ENCODE assay signal across 1 cellular context in the genomic region with DNA sequence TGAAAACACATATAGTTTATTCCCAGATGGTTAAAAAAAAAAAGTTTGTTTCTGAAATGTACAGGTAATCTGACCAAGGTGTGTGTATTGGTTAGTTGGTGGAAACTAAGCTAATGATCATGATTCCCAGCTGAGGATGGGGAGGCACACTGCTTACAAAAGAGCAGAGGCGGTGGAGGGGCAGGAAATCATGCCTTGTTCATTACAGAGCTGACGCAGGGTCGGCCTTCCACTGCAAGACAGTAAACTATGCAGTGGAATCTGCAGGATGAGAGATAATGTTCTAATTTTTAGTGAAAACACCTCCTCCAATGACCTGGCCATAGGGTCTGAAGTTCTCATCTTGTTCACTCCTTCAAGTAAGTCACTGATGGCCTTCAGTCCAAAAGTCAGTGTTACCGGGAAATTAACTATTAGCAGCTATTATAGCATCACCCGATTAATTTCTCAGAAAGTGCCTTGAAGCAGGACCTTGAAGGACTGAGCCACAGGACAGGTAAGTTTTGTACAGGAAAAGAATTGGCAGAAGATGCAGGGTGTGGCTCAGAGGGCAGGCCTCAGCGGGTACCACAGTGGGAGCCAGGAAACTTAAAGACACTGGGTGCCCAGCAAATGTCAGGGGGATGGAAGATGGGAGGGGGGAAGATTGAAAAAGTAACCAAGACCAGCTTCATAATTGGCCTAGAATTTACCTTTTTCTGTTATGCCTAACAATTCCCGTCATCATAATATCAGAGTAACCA.
TF ChIP-seq lines count a peak whose summit lies in the region.

No MANE protein-coding gene starts in this region.

TF ChIP-seq in H1, 55 proteins besides CTCF, POLR2A, EP300 and RAD21:
- TF ChIP-seq POU5F1 (IDR thresholded peaks at IDR 0.05; ENCODE audit: low read depth, low read length) (no peak), RFX5 (IDR thresholded peaks at IDR 0.05; ENCODE audit: borderline replicate concordance, low read depth, low read length) (no peak), CHD1 (IDR thresholded peaks at IDR 0.05; ENCODE audit: low read depth, low read length) (no peak), ASH2L (IDR thresholded peaks at IDR 0.05; ENCODE audit: low read length) (no peak), SP4 (IDR thresholded peaks at IDR 0.05; ENCODE audit: low read length) (no peak), TAF1 (IDR thresholded peaks at IDR 0.05; ENCODE audit: low read depth, low read length) (no peak), TAF7 (optimal IDR thresholded peaks at IDR 0.05; ENCODE audit: borderline replicate concordance, low read depth, low read length) (no peak), TEAD4 (IDR thresholded peaks at IDR 0.05; ENCODE audit: low read depth, low read length) (no peak), EZH2 (IDR thresholded peaks at IDR 0.05; ENCODE audit: low read depth, low read length, severe bottlenecking) (no peak), HDAC6 (IDR thresholded peaks at IDR 0.05; ENCODE audit: low read depth, low read length) (no peak), FOSL1 (IDR thresholded peaks at IDR 0.05; ENCODE audit: insufficient read depth, low read depth, low read length) (no peak), MAFK (IDR thresholded peaks at IDR 0.05; ENCODE audit: low read depth, low read length) (no peak), NRF1 (IDR thresholded peaks at IDR 0.05; ENCODE audit: low read depth, low read length) (no peak)
- TF ChIP-seq, protein P1, sequence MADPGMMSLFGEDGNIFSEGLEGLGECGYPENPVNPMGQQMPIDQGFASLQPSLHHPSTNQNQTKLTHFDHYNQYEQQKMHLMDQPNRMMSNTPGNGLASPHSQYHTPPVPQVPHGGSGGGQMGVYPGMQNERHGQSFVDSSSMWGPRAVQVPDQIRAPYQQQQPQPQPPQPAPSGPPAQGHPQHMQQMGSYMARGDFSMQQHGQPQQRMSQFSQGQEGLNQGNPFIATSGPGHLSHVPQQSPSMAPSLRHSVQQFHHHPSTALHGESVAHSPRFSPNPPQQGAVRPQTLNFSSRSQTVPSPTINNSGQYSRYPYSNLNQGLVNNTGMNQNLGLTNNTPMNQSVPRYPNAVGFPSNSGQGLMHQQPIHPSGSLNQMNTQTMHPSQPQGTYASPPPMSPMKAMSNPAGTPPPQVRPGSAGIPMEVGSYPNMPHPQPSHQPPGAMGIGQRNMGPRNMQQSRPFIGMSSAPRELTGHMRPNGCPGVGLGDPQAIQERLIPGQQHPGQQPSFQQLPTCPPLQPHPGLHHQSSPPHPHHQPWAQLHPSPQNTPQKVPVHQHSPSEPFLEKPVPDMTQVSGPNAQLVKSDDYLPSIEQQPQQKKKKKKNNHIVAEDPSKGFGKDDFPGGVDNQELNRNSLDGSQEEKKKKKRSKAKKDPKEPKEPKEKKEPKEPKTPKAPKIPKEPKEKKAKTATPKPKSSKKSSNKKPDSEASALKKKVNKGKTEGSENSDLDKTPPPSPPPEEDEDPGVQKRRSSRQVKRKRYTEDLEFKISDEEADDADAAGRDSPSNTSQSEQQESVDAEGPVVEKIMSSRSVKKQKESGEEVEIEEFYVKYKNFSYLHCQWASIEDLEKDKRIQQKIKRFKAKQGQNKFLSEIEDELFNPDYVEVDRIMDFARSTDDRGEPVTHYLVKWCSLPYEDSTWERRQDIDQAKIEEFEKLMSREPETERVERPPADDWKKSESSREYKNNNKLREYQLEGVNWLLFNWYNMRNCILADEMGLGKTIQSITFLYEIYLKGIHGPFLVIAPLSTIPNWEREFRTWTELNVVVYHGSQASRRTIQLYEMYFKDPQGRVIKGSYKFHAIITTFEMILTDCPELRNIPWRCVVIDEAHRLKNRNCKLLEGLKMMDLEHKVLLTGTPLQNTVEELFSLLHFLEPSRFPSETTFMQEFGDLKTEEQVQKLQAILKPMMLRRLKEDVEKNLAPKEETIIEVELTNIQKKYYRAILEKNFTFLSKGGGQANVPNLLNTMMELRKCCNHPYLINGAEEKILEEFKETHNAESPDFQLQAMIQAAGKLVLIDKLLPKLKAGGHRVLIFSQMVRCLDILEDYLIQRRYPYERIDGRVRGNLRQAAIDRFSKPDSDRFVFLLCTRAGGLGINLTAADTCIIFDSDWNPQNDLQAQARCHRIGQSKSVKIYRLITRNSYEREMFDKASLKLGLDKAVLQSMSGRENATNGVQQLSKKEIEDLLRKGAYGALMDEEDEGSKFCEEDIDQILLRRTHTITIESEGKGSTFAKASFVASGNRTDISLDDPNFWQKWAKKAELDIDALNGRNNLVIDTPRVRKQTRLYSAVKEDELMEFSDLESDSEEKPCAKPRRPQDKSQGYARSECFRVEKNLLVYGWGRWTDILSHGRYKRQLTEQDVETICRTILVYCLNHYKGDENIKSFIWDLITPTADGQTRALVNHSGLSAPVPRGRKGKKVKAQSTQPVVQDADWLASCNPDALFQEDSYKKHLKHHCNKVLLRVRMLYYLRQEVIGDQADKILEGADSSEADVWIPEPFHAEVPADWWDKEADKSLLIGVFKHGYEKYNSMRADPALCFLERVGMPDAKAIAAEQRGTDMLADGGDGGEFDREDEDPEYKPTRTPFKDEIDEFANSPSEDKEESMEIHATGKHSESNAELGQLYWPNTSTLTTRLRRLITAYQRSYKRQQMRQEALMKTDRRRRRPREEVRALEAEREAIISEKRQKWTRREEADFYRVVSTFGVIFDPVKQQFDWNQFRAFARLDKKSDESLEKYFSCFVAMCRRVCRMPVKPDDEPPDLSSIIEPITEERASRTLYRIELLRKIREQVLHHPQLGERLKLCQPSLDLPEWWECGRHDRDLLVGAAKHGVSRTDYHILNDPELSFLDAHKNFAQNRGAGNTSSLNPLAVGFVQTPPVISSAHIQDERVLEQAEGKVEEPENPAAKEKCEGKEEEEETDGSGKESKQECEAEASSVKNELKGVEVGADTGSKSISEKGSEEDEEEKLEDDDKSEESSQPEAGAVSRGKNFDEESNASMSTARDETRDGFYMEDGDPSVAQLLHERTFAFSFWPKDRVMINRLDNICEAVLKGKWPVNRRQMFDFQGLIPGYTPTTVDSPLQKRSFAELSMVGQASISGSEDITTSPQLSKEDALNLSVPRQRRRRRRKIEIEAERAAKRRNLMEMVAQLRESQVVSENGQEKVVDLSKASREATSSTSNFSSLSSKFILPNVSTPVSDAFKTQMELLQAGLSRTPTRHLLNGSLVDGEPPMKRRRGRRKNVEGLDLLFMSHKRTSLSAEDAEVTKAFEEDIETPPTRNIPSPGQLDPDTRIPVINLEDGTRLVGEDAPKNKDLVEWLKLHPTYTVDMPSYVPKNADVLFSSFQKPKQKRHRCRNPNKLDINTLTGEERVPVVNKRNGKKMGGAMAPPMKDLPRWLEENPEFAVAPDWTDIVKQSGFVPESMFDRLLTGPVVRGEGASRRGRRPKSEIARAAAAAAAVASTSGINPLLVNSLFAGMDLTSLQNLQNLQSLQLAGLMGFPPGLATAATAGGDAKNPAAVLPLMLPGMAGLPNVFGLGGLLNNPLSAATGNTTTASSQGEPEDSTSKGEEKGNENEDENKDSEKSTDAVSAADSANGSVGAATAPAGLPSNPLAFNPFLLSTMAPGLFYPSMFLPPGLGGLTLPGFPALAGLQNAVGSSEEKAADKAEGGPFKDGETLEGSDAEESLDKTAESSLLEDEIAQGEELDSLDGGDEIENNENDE (IDR thresholded peaks at IDR 0.05; ENCODE audit: insufficient replicate concordance, low read length), result no peak
